In the genomic region with DNA sequence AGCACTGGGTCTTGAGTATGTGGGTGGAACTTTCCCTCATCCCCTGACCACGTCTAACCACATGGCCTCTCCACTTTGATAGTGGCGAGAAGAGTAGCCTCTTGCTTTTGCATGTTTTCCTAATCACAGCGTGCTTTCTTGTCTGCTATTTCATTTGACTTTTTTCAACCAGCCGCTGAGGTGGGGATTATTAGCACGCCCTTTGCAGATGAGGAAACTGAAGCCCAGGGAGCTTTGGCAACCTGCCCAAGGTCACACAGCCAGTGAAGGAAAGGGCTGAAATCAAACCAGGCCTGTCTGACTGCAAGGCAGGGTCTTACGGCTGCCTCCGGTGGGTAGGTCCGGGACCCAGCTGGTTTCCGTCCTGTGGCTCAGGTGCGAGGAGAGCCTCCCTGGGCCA, we compare ENCODE assay signal across 16 cellular contexts.
"Had no signal": no experiment of that assay in that cellular context is flagged by ENCODE, and none has a peak within 500 bp of the region (broad histone marks: within the 10 kb centered on the region; RNA-seq: fewer than 3 reads in every experiment).

No MANE protein-coding gene starts in this region.

- FAIRE-seq: islet of Langerhans had no signal

- H3K9me3 Mint-ChIP-seq: activated CD4-positive, alpha-beta memory T cell treated with anti-CD3 and anti-CD28 coated beads for 36 hours had no signal

- H3K27me3 ChIP-seq: foreskin keratinocyte had no signal

- H3K27ac Mint-ChIP-seq: activated CD4-positive, alpha-beta memory T cell treated with anti-CD3 and anti-CD28 coated beads for 36 hours; activated naive CD8-positive, alpha-beta T cell treated with anti-CD3 and anti-CD28 coated beads for 36 hours had no signal

- DNase-seq: activated CD4-positive, alpha-beta memory T cell treated with anti-CD3 and anti-CD28 coated beads for 36 hours; activated gamma-delta T cell; activated naive CD8-positive, alpha-beta T cell treated with anti-CD3 and anti-CD28 coated beads for 36 hours; activated T-cell treated with anti-CD3 and anti-CD28 coated beads, Interleukin-2, amount 50 U/mL, for 48 hours; anterior cingulate cortex; dorsolateral prefrontal cortex; esophagus squamous epithelium; foreskin keratinocyte; head of caudate nucleus; mammary epithelial cell; nephron progenitor cell; sigmoid colon; stimulated activated CD4-positive, alpha-beta T cell treated with anti-CD3 and anti-CD28 coated beads, Interleukin-2, amount 100 ng/mL, for 48 hours; stimulated activated naive CD4-positive, alpha-beta T cell treated with Interleukin-2 at 50 U/mL for 16 hours; upper lobe of right lung had no signal

- H3K27ac ChIP-seq: dorsolateral prefrontal cortex, esophagus squamous epithelium, foreskin keratinocyte, sigmoid colon, upper lobe of right lung had no signal

- H3K4me3 ChIP-seq: dorsolateral prefrontal cortex, esophagus squamous epithelium, sigmoid colon, upper lobe of right lung had no signal

- H3K36me3 ChIP-seq: esophagus squamous epithelium, sigmoid colon, upper lobe of right lung had no signal

- H3K4me3 Mint-ChIP-seq: activated CD4-positive, alpha-beta memory T cell treated with anti-CD3 and anti-CD28 coated beads for 36 hours; activated naive CD8-positive, alpha-beta T cell treated with anti-CD3 and anti-CD28 coated beads for 36 hours; nephron progenitor cell had no signal

- H3K4me1 Mint-ChIP-seq: activated naive CD8-positive, alpha-beta T cell treated with anti-CD3 and anti-CD28 coated beads for 36 hours had no signal

- H3K4me1 ChIP-seq: esophagus squamous epithelium, foreskin keratinocyte, sigmoid colon, upper lobe of right lung had no signal

- ATAC-seq: foreskin keratinocyte, upper lobe of right lung had no signal

- H3K9me3 ChIP-seq: esophagus squamous epithelium, upper lobe of right lung had no signal

- H3K36me3 Mint-ChIP-seq: activated CD4-positive, alpha-beta memory T cell treated with anti-CD3 and anti-CD28 coated beads for 36 hours; activated naive CD8-positive, alpha-beta T cell treated with anti-CD3 and anti-CD28 coated beads for 36 hours had no signal
